Comparison of ENCODE assay signal across 18 cellular contexts in the genomic region with DNA sequence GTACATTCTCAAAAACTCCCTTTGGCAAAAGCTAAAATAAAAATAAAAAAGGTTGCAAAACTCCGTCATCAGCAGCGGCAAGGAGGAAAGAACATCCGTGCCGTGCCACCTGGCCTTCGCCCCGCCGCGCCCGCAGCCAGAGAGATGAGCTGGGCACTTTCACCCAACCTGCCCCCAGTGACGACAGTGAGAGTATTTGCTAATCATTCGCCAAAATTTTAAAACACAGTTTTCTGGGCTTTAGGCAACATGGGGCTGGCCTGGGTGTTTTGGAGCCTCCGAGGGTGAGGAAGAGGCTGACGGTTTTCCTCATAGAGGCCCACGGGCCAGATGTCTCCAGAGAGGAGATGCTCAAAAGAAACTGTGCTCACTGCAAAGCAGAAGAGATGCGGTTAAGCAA.
DNase-seq lines count a peak whose midpoint lies in the region; ATAC-seq, FAIRE-seq and TF ChIP-seq lines count a peak whose summit lies in the region.
"Had no signal": no experiment of that assay in that cellular context is flagged by ENCODE, and none has a peak within 500 bp of the region (broad histone marks: within the 10 kb centered on the region; RNA-seq: fewer than 3 reads in every experiment).

No MANE protein-coding gene starts in this region.

- DNase-seq in HepG2 (ENCODE audit: low spot score) (no peak), kidney (peak; percentile 48), mesenchymal stem cell (no peak), spleen (peak; percentile 38), NCI-H2029 treated with DMSO at 0.1 percent for 48 hours (lab: John Stamatoyannopoulos, UW) (no peak), mesendoderm (no peak), testis (no peak)
- DNase-seq: Calu3; CD8-positive, alpha-beta T cell; DMS79 treated with DMSO at 0.1 percent for 48 hours; GF-D8; GOT3; H7; HFFc6 had no signal

- in situ Hi-C loops in HepG2 (cut with HindIII; ENCODE audit: extremely low pct_ligation_motif_present, low pct_unique_long_range_greater_than_20kb), result no loop called here

- peak; percentile 51 to 52 for TF ChIP-seq RAD21 in liver (IDR thresholded peaks at IDR 0.05)
- no peak for TF ChIP-seq RAD21 in HepG2 (CRISPR knock-in tag; IDR thresholded peaks at IDR 0.05)

- H3K18ac ChIP-seq in mesenchymal stem cell (ENCODE audit: low read depth in 1 of 2, low read length in 2 of 2) (peak overlapping the region in 1 of 2 experiments; percentile 28), mesendoderm (ENCODE audit: low read length) (no peak overlapping the region)

- H3K4me2 ChIP-seq in HepG2 (ENCODE audit: low read depth, low read length) (no peak overlapping the region), mesenchymal stem cell (ENCODE audit: low read length, poor library complexity, severe bottlenecking) (no peak overlapping the region), mesendoderm (ENCODE audit: low read length) (no peak overlapping the region)
- H3K4me2 ChIP-seq: BLaER1 treated with 17β-estradiol and CSF1 and Interleukin-3, amounts not matched to agents 10 nM and 100 nM had no signal

- POLR2A ChIA-PET in HepG2 (lab: Yijun Ruan, JAX), result no interaction called here

- H3K36me3 ChIP-seq in liver (ENCODE audit: control insufficient read depth in 4 of 4, insufficient read depth in 3 of 4, low read depth in 1 of 4, low read length in 3 of 4), result peaks cover 0 to 3% (median 0%) of the 10 kb centered on the region in 4 donors
- H3K36me3 ChIP-seq in HepG2 (replicated peaks in 1 of 2; ENCODE audit: control insufficient read depth in 1 of 2, insufficient read depth in 2 of 2, low read length in 2 of 2), result no peaks in the 10 kb centered on the region
- peaks cover 0 to 2% of the 10 kb centered on the region in 2 donors for H3K36me3 ChIP-seq in kidney (ENCODE audit: control insufficient read depth in 1 of 2, insufficient read depth in 2 of 2, low read length in 2 of 2)
- H3K36me3 ChIP-seq in mesenchymal stem cell (ENCODE audit: control insufficient read depth in 1 of 2, insufficient read depth in 2 of 2, low read depth in 1 of 2, low read length in 2 of 2), result no peaks in the 10 kb centered on the region
- peaks cover 0 to 27% (median 0%) of the 10 kb centered on the region in 6 donors for H3K36me3 ChIP-seq in spleen
- no peaks in the 10 kb centered on the region for H3K36me3 ChIP-seq in mesendoderm (ENCODE audit: control insufficient read depth, insufficient read depth, low read length)
- H3K36me3 ChIP-seq in testis (ENCODE audit: low read depth, missing control alignments), result no peaks in the 10 kb centered on the region
- H3K36me3 ChIP-seq: BLaER1 treated with 17β-estradiol and CSF1 and Interleukin-3, amounts not matched to agents 10 nM and 100 nM had no signal

- H3K23ac ChIP-seq in mesenchymal stem cell (ENCODE audit: low read length in 2 of 2), result no peak overlapping the region
- H3K23ac ChIP-seq in mesendoderm (ENCODE audit: low read length), result no peak overlapping the region

- no peak overlapping the region for H2BK120ac ChIP-seq in mesenchymal stem cell (ENCODE audit: low read depth, low read length)
- H2BK120ac ChIP-seq in mesendoderm (ENCODE audit: low read depth, low read length), result no peak overlapping the region

- H2AFZ ChIP-seq in HepG2 (ENCODE audit: low read length), result no peak overlapping the region
- no peak overlapping the region for H2AFZ ChIP-seq in mesenchymal stem cell (ENCODE audit: low read depth, low read length)

- no TSS peak for BruUV-seq in HepG2 (replicated peaks; lab: Mats Ljungman, UMichigan)

- no peaks in the 10 kb centered on the region for H4K20me1 ChIP-seq in HepG2 (ENCODE audit: insufficient read depth, low read length)
- H4K20me1 ChIP-seq: BLaER1 treated with 17β-estradiol and CSF1 and Interleukin-3, amounts not matched to agents 10 nM and 100 nM had no signal

- CTCF ChIA-PET in HepG2 (lab: Yijun Ruan, JAX; ENCODE audit: low intra/inter-chr PET ratio, low total read pairs), result no interaction called here

- H3K4ac ChIP-seq in mesenchymal stem cell (ENCODE audit: low read depth in 1 of 2, low read length in 2 of 2) (no peak overlapping the region), mesendoderm (ENCODE audit: low read depth, low read length) (no peak overlapping the region)

- H4K91ac ChIP-seq in mesenchymal stem cell (ENCODE audit: low read length), result no peak overlapping the region

- no peak overlapping the region for H3K14ac ChIP-seq in mesenchymal stem cell (ENCODE audit: low read length in 2 of 2)

- H3K4me3 ChIP-seq in liver (ENCODE audit: low read depth in 1 of 3, low read length in 3 of 3) (no peak overlapping the region), HepG2 (replicated peaks in 1 of 3; ENCODE audit: insufficient read depth in 1 of 3, low read depth in 2 of 3, low read length in 3 of 3) (no peak overlapping the region), kidney (ENCODE audit: low read length in 2 of 2) (no peak overlapping the region), mesenchymal stem cell (ENCODE audit: insufficient read depth in 1 of 2, low read depth in 1 of 2, low read length in 2 of 2) (no peak overlapping the region), spleen (no peak overlapping the region), mesendoderm (ENCODE audit: low read length) (no peak overlapping the region), testis (no peak overlapping the region)
- H3K4me3 ChIP-seq: BLaER1 treated with 17β-estradiol and CSF1 and Interleukin-3, amounts not matched to agents 10 nM and 100 nM had no signal

- TF ChIP-seq EP300 in HepG2 (IDR thresholded peaks at IDR 0.05; ENCODE audit: low read depth in 2 of 2, low read length in 2 of 2), result no peak
- no peak for TF ChIP-seq EP300 in HepG2 (CRISPR knock-in tag; IDR thresholded peaks at IDR 0.05; ENCODE audit: borderline replicate concordance)

- FAIRE-seq in HepG2 (lab: Jason Lieb, UNC) (no peak), kidney (lab: Jason Lieb, UNC) (no peak)

- no peak overlapping the region for H4K5ac ChIP-seq in mesendoderm (ENCODE audit: low read length)

- TF ChIP-seq CTCF in liver (IDR thresholded peaks at IDR 0.05; ENCODE audit: low read depth, low read length, missing input control), result no peak
- no peak for TF ChIP-seq CTCF in HepG2 (CRISPR knock-in tag; IDR thresholded peaks at IDR 0.05)
- no peak for TF ChIP-seq CTCF in kidney (IDR thresholded peaks at IDR 0.05; ENCODE audit: borderline replicate concordance, extremely low read depth, insufficient read depth)
- TF ChIP-seq CTCF in spleen (IDR thresholded peaks at IDR 0.05 in 8 of 11, conservative IDR thresholded peaks at IDR 0.05 in 3 of 11), result no peak
- TF ChIP-seq CTCF in testis (IDR thresholded peaks at IDR 0.05), result no peak

- TF ChIP-seq POLR2A in HepG2 (IDR thresholded peaks at IDR 0.05; ENCODE audit: insufficient read depth in 1 of 2, low read depth in 2 of 2, low read length in 2 of 2) (no peak), spleen (IDR thresholded peaks at IDR 0.05) (no peak), testis (IDR thresholded peaks at IDR 0.05) (no peak)

- ATAC-seq in HepG2, result no peak
- ATAC-seq: CD8-positive, alpha-beta T cell; HCT116 had no signal

- no peaks in the 10 kb centered on the region for H3K79me2 ChIP-seq in HepG2 (ENCODE audit: insufficient read depth, low read length)
- no peaks in the 10 kb centered on the region for H3K79me2 ChIP-seq in mesendoderm (ENCODE audit: control insufficient read depth, insufficient read depth, low read length)

- H2BK5ac ChIP-seq in mesenchymal stem cell (ENCODE audit: low read depth, low read length, poor library complexity, severe bottlenecking) (no peak overlapping the region), mesendoderm (ENCODE audit: low read length) (no peak overlapping the region)

- H3K9ac ChIP-seq in liver (ENCODE audit: low read depth in 1 of 2, low read length in 2 of 2), result peak overlapping the region in 1 of 2 donors; percentile 94
- no peak overlapping the region for H3K9ac ChIP-seq in HepG2 (ENCODE audit: insufficient read depth, low read depth, low read length)
- H3K9ac ChIP-seq in kidney (ENCODE audit: low read length in 2 of 2), result no peak overlapping the region
- H3K9ac ChIP-seq in mesenchymal stem cell (ENCODE audit: low read length), result no peak overlapping the region
- H3K9ac ChIP-seq in mesendoderm (ENCODE audit: low read length), result no peak overlapping the region
- H3K9ac ChIP-seq: BLaER1 treated with 17β-estradiol and CSF1 and Interleukin-3, amounts not matched to agents 10 nM and 100 nM had no signal

- H3K27ac ChIP-seq in liver (ENCODE audit: low read depth in 1 of 2, low read length in 2 of 2) (peak overlapping the region; percentile 94), HepG2 (ENCODE audit: extremely low read length, insufficient read depth, low read length) (no peak overlapping the region), kidney (ENCODE audit: low read depth in 2 of 2, low read length in 2 of 2) (no peak overlapping the region), mesenchymal stem cell (ENCODE audit: low read length, poor library complexity, severe bottlenecking) (no peak overlapping the region), spleen (no peak overlapping the region), mesendoderm (ENCODE audit: low read depth, low read length) (no peak overlapping the region), testis (no peak overlapping the region)
- H3K27ac ChIP-seq: 22Rv1; BLaER1 treated with 17β-estradiol and CSF1 and Interleukin-3, amounts not matched to agents 10 nM and 100 nM had no signal

- H2AK5ac ChIP-seq in mesenchymal stem cell (ENCODE audit: low read length, severe bottlenecking), result no peak overlapping the region
- no peak overlapping the region for H2AK5ac ChIP-seq in mesendoderm (ENCODE audit: low read length)

- H4K8ac ChIP-seq in mesenchymal stem cell (ENCODE audit: low read length) (no peak overlapping the region), mesendoderm (ENCODE audit: low read depth, low read length) (no peak overlapping the region)

- 38% methylated on average over 15 of the region's 15 CpGs for WGBS in liver
- 79% methylated on average over 15 of the region's 15 CpGs for WGBS in HepG2 (ENCODE audit: low lambda C conversion rate)
- 98% methylated on average over 15 of the region's 15 CpGs for WGBS in mesenchymal stem cell
- WGBS in spleen, 5 donors, result 86 to 95% (median 93%) methylated on average over 15 of the region's 15 CpGs
- WGBS in mesendoderm (ENCODE audit: extremely low coverage, insufficient coverage, low lambda C conversion rate), result no CpG with 5 or more reads among the region's 15 CpGs
- 94 to 95% methylated on average over 15 of the region's 15 CpGs for WGBS in testis, 2 donors

- H3K9me3 ChIP-seq in liver (ENCODE audit: control insufficient read depth in 4 of 4, low read length in 3 of 4), result no peaks in the 10 kb centered on the region
- no peaks in the 10 kb centered on the region for H3K9me3 ChIP-seq in HepG2 (ENCODE audit: low read length)
- H3K9me3 ChIP-seq in kidney (ENCODE audit: control insufficient read depth in 1 of 2, low read length in 2 of 2), result no peaks in the 10 kb centered on the region
- H3K9me3 ChIP-seq in mesenchymal stem cell (ENCODE audit: control insufficient read depth, low read length), result no peaks in the 10 kb centered on the region
- H3K9me3 ChIP-seq in spleen, result no peaks in the 10 kb centered on the region
- no peaks in the 10 kb centered on the region for H3K9me3 ChIP-seq in testis
- H3K9me3 ChIP-seq: BLaER1 treated with 17β-estradiol and CSF1 and Interleukin-3, amounts not matched to agents 10 nM and 100 nM had no signal

- H2BK12ac ChIP-seq in mesenchymal stem cell (ENCODE audit: low read length in 2 of 2), result peak overlapping the region in 1 of 2 experiments; percentile 57

- intact Hi-C loops in HepG2 (cut with micrococcal nuclease; ENCODE audit: unreplicated experiment) (no loop called here), kidney (cut with DNase I) (no loop called here), spleen (cut with DNase I; ENCODE audit: low total_unique reads) (no loop called here), testis (cut with DNase I; ENCODE audit: low total_unique reads) (no loop called here)

- H3K79me1 ChIP-seq in mesenchymal stem cell (replicated peaks; ENCODE audit: low read length, poor library complexity, severe bottlenecking) (no peaks in the 10 kb centered on the region), mesendoderm (ENCODE audit: low read length) (no peaks in the 10 kb centered on the region)

- H2BK15ac ChIP-seq in mesenchymal stem cell (ENCODE audit: low read depth, poor library complexity, severe bottlenecking) (peak overlapping the region; percentile 39), mesendoderm (replicated peaks; ENCODE audit: low read depth) (no peak overlapping the region)

- H3K56ac ChIP-seq in mesendoderm (ENCODE audit: low read length), result no peak overlapping the region

- H3K27me3 ChIP-seq in liver (ENCODE audit: control insufficient read depth in 4 of 4, insufficient read depth in 4 of 4, low read length in 3 of 4), result no peaks in the 10 kb centered on the region
- no peaks in the 10 kb centered on the region for H3K27me3 ChIP-seq in HepG2 (ENCODE audit: control insufficient read depth in 1 of 2, insufficient read depth in 2 of 2, low read length in 2 of 2)
- H3K27me3 ChIP-seq in mesenchymal stem cell (ENCODE audit: control insufficient read depth in 1 of 2, insufficient read depth in 1 of 2, low read length in 2 of 2), result peaks cover 0 to 2% of the 10 kb centered on the region in 2 experiments
- no peaks in the 10 kb centered on the region for H3K27me3 ChIP-seq in spleen (replicated peaks in 1 of 7)
- no peaks in the 10 kb centered on the region for H3K27me3 ChIP-seq in mesendoderm (ENCODE audit: insufficient read depth, low read length, poor library complexity)
- no peaks in the 10 kb centered on the region for H3K27me3 ChIP-seq in testis
- H3K27me3 ChIP-seq: BLaER1 treated with 17β-estradiol and CSF1 and Interleukin-3, amounts not matched to agents 10 nM and 100 nM had no signal

- peaks cover 15 to 46% (median 30%) of the 10 kb centered on the region in 4 donors for H3K4me1 ChIP-seq in liver (ENCODE audit: control insufficient read depth in 4 of 4, insufficient read depth in 4 of 4, low read length in 3 of 4)
- H3K4me1 ChIP-seq in HepG2 (ENCODE audit: insufficient read depth, low read length), result peaks cover 26% of the 10 kb centered on the region
- H3K4me1 ChIP-seq in kidney (ENCODE audit: control insufficient read depth in 1 of 2, insufficient read depth in 1 of 2, low read depth in 1 of 2, low read length in 2 of 2), result peaks cover 9 to 12% of the 10 kb centered on the region in 2 donors
- H3K4me1 ChIP-seq in mesenchymal stem cell (ENCODE audit: control insufficient read depth, insufficient read depth, low read depth, low read length), result peaks cover 26% of the 10 kb centered on the region
- peaks cover 1 to 28% (median 14%) of the 10 kb centered on the region in 6 donors for H3K4me1 ChIP-seq in spleen
- H3K4me1 ChIP-seq in mesendoderm (ENCODE audit: control insufficient read depth, low read depth, low read length), result no peaks in the 10 kb centered on the region
- H3K4me1 ChIP-seq in testis, result no peaks in the 10 kb centered on the region

Comparison
In these comparisons a context has a peak if more than half of its experiments do, and no peak if none do; other contexts are left out.
1. H3K27ac ChIP-seq: peak in liver (2 of 2); none in HepG2 (single experiment), kidney (0 of 2), mesenchymal stem cell (single experiment), spleen (0 of 8), mesendoderm (single experiment) and testis (0 of 2).
2. DNase-seq: peak in kidney (single experiment) and spleen (single experiment); none in HepG2 (single experiment), mesenchymal stem cell (single experiment), NCI-H2029 treated with DMSO at 0.1 percent for 48 hours (single experiment), mesendoderm (single experiment) and testis (single experiment).